ENCODE assay signal across 1 cellular context in the genomic region with DNA sequence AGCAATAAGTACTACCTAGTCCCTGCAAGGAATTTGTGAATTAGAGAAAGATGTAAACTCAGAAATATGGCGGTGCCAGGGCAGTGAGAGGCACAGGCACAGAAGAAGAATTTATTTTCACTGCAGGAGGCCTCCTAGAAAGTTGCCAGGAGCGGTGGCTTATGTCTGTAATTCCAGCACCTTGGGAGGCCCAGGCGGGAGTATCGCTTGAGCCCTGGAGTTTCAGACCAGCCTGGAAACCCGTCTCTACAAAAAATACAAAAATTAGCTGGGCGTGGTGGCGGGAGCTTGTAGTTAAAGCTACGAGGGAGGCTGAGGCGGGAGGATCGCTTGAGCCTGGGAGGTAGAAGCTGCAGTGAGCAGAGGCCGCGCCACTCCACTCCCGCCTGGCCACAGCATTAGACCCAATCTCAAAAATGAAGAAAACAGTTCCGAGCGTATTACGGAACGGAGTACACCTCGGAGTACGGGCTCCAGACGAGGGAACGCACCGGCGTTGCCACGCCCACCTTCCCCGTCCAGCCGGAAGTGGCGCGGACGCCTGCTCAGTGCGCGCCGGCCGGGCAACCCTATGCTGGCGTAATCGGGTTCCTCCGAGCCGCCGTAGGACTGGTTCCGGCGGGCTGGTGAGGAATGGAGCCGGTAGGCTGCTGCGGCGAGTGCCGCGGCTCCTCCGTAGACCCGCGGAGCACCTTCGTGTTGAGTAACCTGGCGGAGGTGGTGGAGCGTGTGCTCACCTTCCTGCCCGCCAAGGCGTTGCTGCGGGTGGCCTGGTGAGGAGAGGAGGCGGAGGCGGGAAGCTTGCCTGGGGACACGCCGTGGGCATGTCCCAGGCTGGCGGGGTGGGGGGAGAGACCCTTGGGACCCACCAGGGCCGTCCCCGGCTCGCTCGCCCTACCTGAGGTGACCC.
A peak's percentile ranks its signal among the peaks of the same experiment; 100 is the strongest.
TF ChIP-seq lines count a peak whose summit lies in the region.

Gene FBXO22, plus strand, starts transcription at position 548 of the 910 bp plus-strand sequence. Its CDS starts 86 bp downstream, at position 634.

TF ChIP-seq in GM12878, 131 proteins besides CTCF, POLR2A, EP300 and RAD21 (continued from another document):
- no peak for TF ChIP-seq REST (IDR thresholded peaks at IDR 0.05; ENCODE audit: low read depth, low read length)
- TF ChIP-seq WRNIP1 (IDR thresholded peaks at IDR 0.05; ENCODE audit: borderline replicate concordance, low read depth, low read length), result no peak
- TF ChIP-seq HCFC1 (IDR thresholded peaks at IDR 0.05; ENCODE audit: low read length), result peak; percentile 79
TF ChIP-seq in GM12878: peak in this region for 49.
